36 cellular contexts compared by ENCODE assay signal in the genomic region with DNA sequence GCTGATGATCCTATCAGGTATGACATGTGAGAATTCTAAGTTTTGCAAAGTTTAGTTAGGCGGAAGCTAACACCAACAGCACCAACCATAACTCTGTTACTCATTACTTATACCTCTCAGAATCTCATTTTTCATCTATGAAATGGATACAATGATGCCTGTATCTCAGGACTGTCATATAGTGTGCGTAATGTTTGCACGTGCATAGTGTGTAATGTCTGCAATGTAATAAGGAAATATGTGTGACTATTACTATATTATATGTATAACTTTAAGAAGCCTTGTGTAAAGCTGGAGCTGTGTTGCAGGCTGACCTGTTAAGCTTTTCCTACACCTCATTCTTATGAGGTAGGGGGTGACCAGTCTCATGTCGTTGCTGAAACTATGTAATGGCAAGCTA. TPM values are rescaled to one million over a fixed set of nuclear protein-coding genes. Genes with fewer than 3 reads are reported as not detected.
"Had no signal": no experiment of that assay in that cellular context is flagged by ENCODE, and none has a peak within 500 bp of the region (broad histone marks: within the 10 kb centered on the region; RNA-seq: fewer than 3 reads in every experiment).

No MANE protein-coding gene starts in this region.

- H3K4me3 Mint-ChIP-seq: activated B cell treated with CpG ODN at 0.5 μM for 24 hours; activated CD4-positive, alpha-beta memory T cell treated with anti-CD3 and anti-CD28 coated beads for 36 hours; activated CD4-positive, alpha-beta T cell treated with anti-CD3 and anti-CD28 coated beads, Interleukin-2, amount 10 ng/mL, durations not matched to agents 7 days and 5 days; activated CD8-positive, alpha-beta T cell treated with anti-CD3 and anti-CD28 coated beads for 36 hours; activated naive CD4-positive, alpha-beta T cell treated with anti-CD3 and anti-CD28 coated beads for 36 hours; activated naive CD4-positive, alpha-beta T cell treated with anti-CD3 and anti-CD28 coated beads, Interleukin-2, amount 50 U/mL, for 24 hours; activated naive CD8-positive, alpha-beta T cell; activated naive CD8-positive, alpha-beta T cell treated with anti-CD3 and anti-CD28 coated beads, Interleukin-2, amount 10 ng/mL, durations not matched to agents 7 days and 5 days; activated naive CD8-positive, alpha-beta T cell treated with anti-CD3 and anti-CD28 coated beads, Interleukin-2, amount 50 U/mL, for 24 hours; activated T-cell treated with anti-CD3 and anti-CD28 coated beads, Interleukin-2, amount 50 U/mL, for 4 hours; activated T-cell treated with anti-CD3 and anti-CD28 coated beads, Interleukin-2, amount 50 U/mL, for 72 hours; activated T-helper 1 cell treated with anti-CD3 and anti-CD28 coated beads, Interleukin-12 subunit alpha, Interleukin-12 subunit beta, Interleukin-2, Interleukin-4 antibody, amounts not matched to agents 30 ng/mL and 10 ng/mL and 1 ng/mL, durations not matched to agents 14 hours and 24 hours and 36 hours; activated T-helper 17 cell treated with anti-CD3 and anti-CD28 coated beads, Interleukin-2, amount 50 U/mL, for 72 hours; brain; central memory CD8-positive, alpha-beta T cell; T-helper 1 cell treated with Interleukin-12 subunit alpha and Interleukin-12 subunit beta and Interleukin-4 antibody, amounts not matched to agents 30 μg/mL and 1 μg/mL, for 36 hours; T-helper 2 cell treated with Interferon-gamma antibody and Interleukin-4, amounts not matched to agents 5 μg/mL and 100 μg/mL, for 36 hours had no signal

- H3K36me3 ChIP-seq: ascending aorta, cardiac muscle cell had no signal

- H3K27me3 ChIP-seq: ascending aorta, cardiac muscle cell had no signal

- H3K9me3 ChIP-seq: ascending aorta had no signal

- H3K4me3 ChIP-seq: ascending aorta, cardiac muscle cell had no signal

- H3K27ac ChIP-seq: ascending aorta, cardiac muscle cell, VCaP had no signal

- H3K9me3 Mint-ChIP-seq: activated B cell treated with CpG ODN at 0.5 μM for 24 hours; activated CD4-positive, alpha-beta memory T cell treated with anti-CD3 and anti-CD28 coated beads for 36 hours; activated CD4-positive, alpha-beta T cell treated with anti-CD3 and anti-CD28 coated beads, Interleukin-2, amount 10 ng/mL, durations not matched to agents 7 days and 5 days; activated CD8-positive, alpha-beta T cell treated with anti-CD3 and anti-CD28 coated beads for 36 hours; activated naive CD4-positive, alpha-beta T cell treated with anti-CD3 and anti-CD28 coated beads for 36 hours; activated naive CD4-positive, alpha-beta T cell treated with anti-CD3 and anti-CD28 coated beads, Interleukin-2, amount 50 U/mL, for 24 hours; activated naive CD8-positive, alpha-beta T cell treated with anti-CD3 and anti-CD28 coated beads, Interleukin-2, amount 50 U/mL, for 24 hours; activated T-cell treated with anti-CD3 and anti-CD28 coated beads, Interleukin-2, amount 50 U/mL, for 4 hours; activated T-cell treated with anti-CD3 and anti-CD28 coated beads, Interleukin-2, amount 50 U/mL, for 72 hours; activated T-helper 1 cell treated with anti-CD3 and anti-CD28 coated beads, Interleukin-12 subunit alpha, Interleukin-12 subunit beta, Interleukin-2, Interleukin-4 antibody, amounts not matched to agents 30 ng/mL and 10 ng/mL and 1 ng/mL, durations not matched to agents 14 hours and 24 hours and 36 hours; activated T-helper 17 cell treated with anti-CD3 and anti-CD28 coated beads, Interleukin-2, amount 50 U/mL, for 72 hours; brain; central memory CD8-positive, alpha-beta T cell; T-helper 1 cell treated with Interleukin-12 subunit alpha and Interleukin-12 subunit beta and Interleukin-4 antibody, amounts not matched to agents 30 μg/mL and 1 μg/mL, for 36 hours; T-helper 2 cell treated with Interferon-gamma antibody and Interleukin-4, amounts not matched to agents 5 μg/mL and 100 μg/mL, for 36 hours had no signal

- H3K4me1 Mint-ChIP-seq: activated CD4-positive, alpha-beta T cell treated with anti-CD3 and anti-CD28 coated beads, Interleukin-2, amount 10 ng/mL, durations not matched to agents 7 days and 5 days; activated naive CD4-positive, alpha-beta T cell treated with anti-CD3 and anti-CD28 coated beads, Interleukin-2, amount 50 U/mL, for 24 hours; activated naive CD8-positive, alpha-beta T cell treated with anti-CD3 and anti-CD28 coated beads, Interleukin-2, amount 10 ng/mL, durations not matched to agents 7 days and 5 days; activated naive CD8-positive, alpha-beta T cell treated with anti-CD3 and anti-CD28 coated beads, Interleukin-2, amount 50 U/mL, for 24 hours; activated T-helper 17 cell treated with anti-CD3 and anti-CD28 coated beads, Interleukin-2, amount 50 U/mL, for 72 hours; central memory CD8-positive, alpha-beta T cell had no signal

- H3K27ac Mint-ChIP-seq: activated B cell treated with CpG ODN at 0.5 μM for 24 hours; activated CD4-positive, alpha-beta memory T cell treated with anti-CD3 and anti-CD28 coated beads for 36 hours; activated CD4-positive, alpha-beta T cell treated with anti-CD3 and anti-CD28 coated beads, Interleukin-2, amount 10 ng/mL, durations not matched to agents 7 days and 5 days; activated CD8-positive, alpha-beta T cell treated with anti-CD3 and anti-CD28 coated beads for 36 hours; activated naive CD4-positive, alpha-beta T cell treated with anti-CD3 and anti-CD28 coated beads for 36 hours; activated naive CD4-positive, alpha-beta T cell treated with anti-CD3 and anti-CD28 coated beads, Interleukin-2, amount 50 U/mL, for 24 hours; activated naive CD8-positive, alpha-beta T cell; activated naive CD8-positive, alpha-beta T cell treated with anti-CD3 and anti-CD28 coated beads, Interleukin-2, amount 10 ng/mL, durations not matched to agents 7 days and 5 days; activated naive CD8-positive, alpha-beta T cell treated with anti-CD3 and anti-CD28 coated beads, Interleukin-2, amount 50 U/mL, for 24 hours; activated T-cell treated with anti-CD3 and anti-CD28 coated beads, Interleukin-2, amount 50 U/mL, for 72 hours; activated T-helper 1 cell treated with anti-CD3 and anti-CD28 coated beads, Interleukin-12 subunit alpha, Interleukin-12 subunit beta, Interleukin-2, Interleukin-4 antibody, amounts not matched to agents 30 ng/mL and 10 ng/mL and 1 ng/mL, durations not matched to agents 14 hours and 24 hours and 36 hours; activated T-helper 17 cell treated with anti-CD3 and anti-CD28 coated beads, Interleukin-2, amount 50 U/mL, for 72 hours; brain; T-helper 1 cell treated with Interleukin-12 subunit alpha and Interleukin-12 subunit beta and Interleukin-4 antibody, amounts not matched to agents 30 μg/mL and 1 μg/mL, for 36 hours; T-helper 2 cell treated with Interferon-gamma antibody and Interleukin-4, amounts not matched to agents 5 μg/mL and 100 μg/mL, for 36 hours had no signal

- ATAC-seq: activated CD8-positive, alpha-beta T cell treated with anti-CD3 and anti-CD28 coated beads for 36 hours; activated naive CD8-positive, alpha-beta T cell treated with anti-CD3 and anti-CD28 coated beads, Interleukin-2, amount 50 U/mL, for 24 hours; activated T-cell treated with anti-CD3 and anti-CD28 coated beads, Interleukin-2, amount 50 U/mL, for 4 hours; activated T-cell treated with anti-CD3 and anti-CD28 coated beads, Interleukin-2, amount 50 U/mL, for 72 hours; activated T-helper 17 cell treated with anti-CD3 and anti-CD28 coated beads, Interleukin-2, amount 50 U/mL, for 72 hours had no signal

- DNase-seq: activated B cell treated with CpG ODN at 0.5 μM for 24 hours; activated CD4-positive, alpha-beta memory T cell treated with anti-CD3 and anti-CD28 coated beads for 36 hours; activated CD4-positive, alpha-beta T cell treated with anti-CD3 and anti-CD28 coated beads for 4 hours; activated CD4-positive, alpha-beta T cell treated with anti-CD3 and anti-CD28 coated beads, Interleukin-2, amount 10 ng/mL, durations not matched to agents 7 days and 5 days; activated CD4-positive, CD25-positive, alpha-beta regulatory T cell treated with anti-CD3 and anti-CD28 coated beads, Interleukin-2, amount 50 U/mL, for 72 hours; activated CD8-positive, alpha-beta memory T cell treated with anti-CD3 and anti-CD28 coated beads, Interleukin-2, amount 50 U/mL, for 4 hours; activated CD8-positive, alpha-beta T cell treated with anti-CD3 and anti-CD28 coated beads for 36 hours; activated effector memory CD4-positive, alpha-beta T cell treated with anti-CD3 and anti-CD28 coated beads, Interleukin-2, amount 50 U/mL, for 16 hours; activated gamma-delta T cell treated with Interleukin-2 at 50 U/mL for 16 hours; activated naive CD4-positive, alpha-beta T cell; activated naive CD4-positive, alpha-beta T cell treated with anti-CD3 and anti-CD28 coated beads for 36 hours; activated naive CD8-positive, alpha-beta T cell treated with anti-CD3 and anti-CD28 coated beads, Interleukin-2, amount 10 ng/mL, durations not matched to agents 7 days and 5 days; activated naive CD8-positive, alpha-beta T cell treated with anti-CD3 and anti-CD28 coated beads, Interleukin-2, amount 50 U/mL, for 24 hours; activated T-cell treated with anti-CD3 and anti-CD28 coated beads for 4 hours; activated T-cell treated with anti-CD3 and anti-CD28 coated beads, Interleukin-2, amount 50 U/mL, for 1 hour; activated T-cell treated with anti-CD3 and anti-CD28 coated beads, Interleukin-2, amount 50 U/mL, for 4 hours; activated T-cell treated with anti-CD3 and anti-CD28 coated beads, Interleukin-2, amount 50 U/mL, for 72 hours; amygdala; anterior cingulate cortex; caudate nucleus; cerebellar nuclear complex; T-helper 1 cell; T-helper 2 cell; T-helper 9 cell had no signal

- H3K27me3 Mint-ChIP-seq: activated B cell treated with CpG ODN at 0.5 μM for 24 hours; activated CD4-positive, alpha-beta T cell treated with anti-CD3 and anti-CD28 coated beads, Interleukin-2, amount 10 ng/mL, durations not matched to agents 7 days and 5 days; activated CD8-positive, alpha-beta T cell treated with anti-CD3 and anti-CD28 coated beads for 36 hours; activated T-helper 17 cell treated with anti-CD3 and anti-CD28 coated beads, Interleukin-2, amount 50 U/mL, for 72 hours; brain had no signal

- H3K36me3 Mint-ChIP-seq: activated CD4-positive, alpha-beta memory T cell treated with anti-CD3 and anti-CD28 coated beads for 36 hours; activated naive CD4-positive, alpha-beta T cell treated with anti-CD3 and anti-CD28 coated beads, Interleukin-2, amount 50 U/mL, for 24 hours; activated naive CD8-positive, alpha-beta T cell; activated naive CD8-positive, alpha-beta T cell treated with anti-CD3 and anti-CD28 coated beads, Interleukin-2, amount 10 ng/mL, durations not matched to agents 7 days and 5 days; brain had no signal

RNA-seq across cellular contexts. Expression of gene ADCY10, which starts 13.0 kb away (rescaled TPM):
- total RNA-seq: activated CD8-positive, alpha-beta memory T cell treated with anti-CD3 and anti-CD28 coated beads for 36 hours; activated T-cell treated with anti-CD3 and anti-CD28 coated beads, Interleukin-2, amount 50 U/mL, for 4 hours; activated T-helper 1 cell treated with anti-CD3 and anti-CD28 coated beads, Interleukin-12 subunit alpha, Interleukin-12 subunit beta, Interleukin-2, Interleukin-4 antibody, amounts not matched to agents 30 ng/mL and 10 ng/mL and 1 ng/mL, durations not matched to agents 14 hours and 24 hours and 36 hours had no signal
